19 cellular contexts compared by ENCODE assay signal in the genomic region with DNA sequence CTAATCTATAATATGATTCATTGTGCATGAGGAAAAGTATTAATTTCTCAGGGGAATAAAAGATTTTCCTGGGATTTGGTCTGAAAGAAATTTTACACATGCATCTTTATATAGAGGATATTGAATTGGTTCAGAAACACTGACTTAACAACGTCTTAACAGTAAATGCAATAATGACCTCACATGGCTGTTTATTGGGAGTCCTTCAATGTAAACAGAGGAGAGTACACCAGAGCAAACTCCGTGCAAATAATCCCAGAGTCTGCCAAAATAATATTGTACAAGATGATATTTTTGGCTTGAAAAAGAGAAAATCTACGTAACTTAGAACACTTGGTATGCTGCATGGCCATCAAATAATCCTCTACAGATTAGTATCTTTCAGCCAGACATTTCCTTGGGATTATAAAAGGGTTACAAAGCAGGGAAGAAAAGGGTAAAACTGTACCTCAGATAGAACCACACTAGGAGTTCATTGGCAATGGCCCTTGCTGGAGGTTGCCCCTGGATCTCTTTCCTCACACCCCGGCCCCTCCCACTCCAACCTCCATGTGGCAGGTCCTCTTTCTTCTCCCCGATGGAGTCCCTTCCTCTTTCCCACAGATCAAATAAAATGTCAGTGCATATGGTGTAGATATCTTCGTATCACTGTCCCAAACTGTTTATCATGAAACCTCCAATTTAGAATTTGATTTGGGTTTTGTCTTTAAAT.
A peak's percentile ranks its signal among the peaks of the same experiment; 100 is the strongest.
DNase-seq lines count a peak whose midpoint lies in the region; ATAC-seq and TF ChIP-seq lines count a peak whose summit lies in the region.
"Had no signal": no experiment of that assay in that cellular context is flagged by ENCODE, and none has a peak within 500 bp of the region (broad histone marks: within the 10 kb centered on the region; RNA-seq: fewer than 3 reads in every experiment).

No MANE protein-coding gene starts in this region.

- peaks cover 7% of the 10 kb centered on the region; the same call in 1 of the 2 replicates for H3K9me2 ChIP-seq in GM23338 (ENCODE audit: insufficient read depth)

- no peaks in the 10 kb centered on the region for H4K20me1 ChIP-seq in GM23338 (replicated peaks; ENCODE audit: insufficient read depth)

- H3K4ac ChIP-seq in mesenchymal stem cell (ENCODE audit: low read depth in 1 of 2, low read length in 2 of 2): no peak overlapping the region

- no peaks in the 10 kb centered on the region for H3K79me2 ChIP-seq in GM23338 (replicated peaks; ENCODE audit: insufficient read depth)

- H3K36me3 Mint-ChIP-seq in GM23338 (ENCODE audit: low read depth): no peaks in the 10 kb centered on the region
- H3K36me3 Mint-ChIP-seq: CD14-positive monocyte; CD8-positive, alpha-beta T cell had no signal

- peaks cover 5% of the 10 kb centered on the region for H3K4me1 Mint-ChIP-seq in GM23338
- H3K4me1 Mint-ChIP-seq: CD14-positive monocyte had no signal

- no peak for TF ChIP-seq POLR2A in NB4 (IDR thresholded peaks at IDR 0.05; ENCODE audit: extremely low read depth, insufficient read length)

- H4K8ac ChIP-seq in mesenchymal stem cell (ENCODE audit: low read length): no peak overlapping the region

- H3K4me1 ChIP-seq in GM23338 (ENCODE audit: insufficient read depth) (peaks cover 6% of the 10 kb centered on the region), mesenchymal stem cell (ENCODE audit: control insufficient read depth, insufficient read depth, low read depth, low read length) (peaks cover 1% of the 10 kb centered on the region)

- H3K9ac ChIP-seq in mesenchymal stem cell (ENCODE audit: low read length): no peak overlapping the region
- H3K9ac ChIP-seq: GM23248 had no signal

- no peak overlapping the region for H3K18ac ChIP-seq in mesenchymal stem cell (ENCODE audit: low read depth in 1 of 2, low read length in 2 of 2)

- H3K79me1 ChIP-seq in mesenchymal stem cell (replicated peaks; ENCODE audit: low read length, poor library complexity, severe bottlenecking): no peaks in the 10 kb centered on the region

- H3F3A ChIP-seq in GM23338 (replicated peaks; ENCODE audit: low read depth): no peaks in the 10 kb centered on the region

- H3K4me2 ChIP-seq in GM23338 (no peak overlapping the region), mesenchymal stem cell (ENCODE audit: low read length, poor library complexity, severe bottlenecking) (no peak overlapping the region)

- no peak overlapping the region for H2BK5ac ChIP-seq in mesenchymal stem cell (ENCODE audit: low read depth, low read length, poor library complexity, severe bottlenecking)

- 100% methylated on average over 1 of the region's 6 CpGs for WGBS in mesenchymal stem cell

- no peaks in the 10 kb centered on the region for H3K9me3 ChIP-seq in mesenchymal stem cell (ENCODE audit: control insufficient read depth, low read length)

- H3K27ac ChIP-seq in GM23338 (ENCODE audit: low read depth) (no peak overlapping the region), mesenchymal stem cell (ENCODE audit: low read length, poor library complexity, severe bottlenecking) (no peak overlapping the region)
- H3K27ac ChIP-seq: GM23248, HL-60 had no signal

- H3K27me3 ChIP-seq in GM23338 (ENCODE audit: insufficient read depth) (no peaks in the 10 kb centered on the region), mesenchymal stem cell (ENCODE audit: control insufficient read depth in 1 of 2, insufficient read depth in 1 of 2, low read length in 2 of 2) (no peaks in the 10 kb centered on the region)

- H2BK15ac ChIP-seq in mesenchymal stem cell (ENCODE audit: low read depth, poor library complexity, severe bottlenecking): no peak overlapping the region

- H3K9me3 Mint-ChIP-seq in GM23338: no peaks in the 10 kb centered on the region
- H3K9me3 Mint-ChIP-seq: CD8-positive, alpha-beta T cell; HFFc6 had no signal

- no peak overlapping the region for H3K4me3 Mint-ChIP-seq in GM23338
- H3K4me3 Mint-ChIP-seq: CD14-positive monocyte; CD8-positive, alpha-beta T cell; HFFc6 had no signal

- H3K4me3 ChIP-seq in GM23338 (no peak overlapping the region), NB4 (ENCODE audit: low read depth, low read length) (no peak overlapping the region), fibroblast of villous mesenchyme (ENCODE audit: low read depth, low read length) (no peak overlapping the region), mesenchymal stem cell (ENCODE audit: insufficient read depth in 1 of 2, low read depth in 1 of 2, low read length in 2 of 2) (no peak overlapping the region)
- H3K4me3 ChIP-seq: GM23248, K562 had no signal

- H3K23ac ChIP-seq in mesenchymal stem cell (ENCODE audit: low read length in 2 of 2): no peak overlapping the region

- H2AK5ac ChIP-seq in mesenchymal stem cell (ENCODE audit: low read length, severe bottlenecking): no peak overlapping the region

- H3K27ac Mint-ChIP-seq in GM23338: no peak overlapping the region
- H3K27ac Mint-ChIP-seq: CD14-positive monocyte; CD8-positive, alpha-beta T cell; HFFc6 had no signal

- H2BK120ac ChIP-seq in mesenchymal stem cell (ENCODE audit: low read depth, low read length): no peak overlapping the region

- TF ChIP-seq CTCF in GM23338 (conservative IDR thresholded peaks at IDR 0.05; ENCODE audit: low read depth in 2 of 2) (no peak), NB4 (IDR thresholded peaks at IDR 0.05; ENCODE audit: low read depth, low read length) (no peak), fibroblast of villous mesenchyme (IDR thresholded peaks at IDR 0.05; ENCODE audit: insufficient read depth, low read depth, low read length) (no peak)

- no peaks in the 10 kb centered on the region for H3K36me3 ChIP-seq in GM23338 (ENCODE audit: insufficient read depth)
- H3K36me3 ChIP-seq in mesenchymal stem cell (ENCODE audit: control insufficient read depth in 1 of 2, insufficient read depth in 2 of 2, low read depth in 1 of 2, low read length in 2 of 2): no peaks in the 10 kb centered on the region

- H2AFZ ChIP-seq in GM23338 (0 out of 2 replicates have a peak overlapping the region, but pooled peaks have one; percentile 38), mesenchymal stem cell (ENCODE audit: low read depth, low read length) (no peak overlapping the region)
- H2AFZ ChIP-seq: GM23248 had no signal

- H3K27me3 Mint-ChIP-seq in GM23338 (ENCODE audit: insufficient read depth, low read depth, poor library complexity): peaks cover 2% of the 10 kb centered on the region

- no peak overlapping the region for H3K14ac ChIP-seq in mesenchymal stem cell (ENCODE audit: low read length in 2 of 2)

- DNase-seq in GM23338 (ENCODE audit: low spot score): no peak
- DNase-seq in NB4 (ENCODE audit: low read depth): peak; percentile 36
- peak; percentile 7 for DNase-seq in fibroblast of villous mesenchyme (ENCODE audit: low read depth)
- DNase-seq in NCI-H1417 treated with DMSO at 0.1 percent for 48 hours (lab: John Stamatoyannopoulos, UW): no peak
- DNase-seq in mesenchymal stem cell: no peak
- no peak for DNase-seq in amygdala (lab: John Stamatoyannopoulos, UW)
- DNase-seq: AML-193; Calu3; CD8-positive, alpha-beta T cell; DMS79 treated with DMSO at 0.1 percent for 48 hours; GF-D8; GM23248; H7; HFFc6; IMR-90 had no signal

- no peak for ATAC-seq in GM23338
- ATAC-seq: CD8-positive, alpha-beta T cell; HCT116; K562 had no signal

- no peak overlapping the region for H2BK12ac ChIP-seq in mesenchymal stem cell (ENCODE audit: low read length in 2 of 2)

- no peak overlapping the region for H4K91ac ChIP-seq in mesenchymal stem cell (ENCODE audit: low read length)

TF ChIP-seq in GM23338, 12 proteins besides CTCF, POLR2A, EP300 and RAD21:
- TF ChIP-seq CREB1 (CRISPR knock-in tag; IDR thresholded peaks at IDR 0.05; ENCODE audit: low read depth) (no peak), EZH2 (IDR thresholded peaks at IDR 0.05; ENCODE audit: low read depth, unreplicated experiment) (no peak)

Comparison
In these comparisons a context has a peak if more than half of its experiments do, and no peak if none do; other contexts are left out.
1. DNase-seq: peak in NB4 (single experiment) and fibroblast of villous mesenchyme (single experiment); none in GM23338 (single experiment), NCI-H1417 treated with DMSO at 0.1 percent for 48 hours (single experiment), mesenchymal stem cell (single experiment) and amygdala (0 of 56).